Comparison of ENCODE assay signal across 8 cellular contexts in genomic region chr17:9644910-9645751, GRCh38. TPM values are rescaled to one million over a fixed set of nuclear protein-coding genes. Genes with fewer than 3 reads are reported as not detected.
DNase-seq lines count a peak whose midpoint lies in the region; ATAC-seq and TF ChIP-seq lines count a peak whose summit lies in the region.

TSS of gene USP43 (plus strand) at chr17:9645517. CDS start at chr17:9645633, 116 bp downstream.

- H3K4me3 ChIP-seq in right cardiac atrium (ENCODE audit: low read length) (peak within 1 kb of the TSS; percentile 59), sigmoid colon (peak within 1 kb of the TSS; percentile 22 to 56 (median 45))

- TF ChIP-seq POLR2A in sigmoid colon (IDR thresholded peaks at IDR 0.05) = no peak

- H3K27ac ChIP-seq in right cardiac atrium (ENCODE audit: low read length) (no peak within 1 kb of the TSS), sigmoid colon (peak within 1 kb of the TSS in 2 of 4 donors; percentile 8 to 25)

- H3K27me3 ChIP-seq in right cardiac atrium (ENCODE audit: control insufficient read depth, insufficient read depth) = no peaks in the 10 kb centered on the region
- H3K27me3 ChIP-seq in sigmoid colon = peaks cover 16 to 54% (median 22%) of the 10 kb centered on the region in 3 donors

- H3K36me3 ChIP-seq in sigmoid colon = no peaks in the 10 kb centered on the region

- intact Hi-C loops in right cardiac atrium (cut with DNase I) = no loop called here
- intact Hi-C loops in sigmoid colon (cut with DNase I) = no loop called here

- ATAC-seq in right cardiac atrium (peak; percentile 62 to 68), HG02970 (IDR thresholded peaks at IDR 0.05; ENCODE audit: low FRiP score, unreplicated experiment) (no peak)

- H3K9me3 ChIP-seq in right cardiac atrium (ENCODE audit: control insufficient read depth, low read length) = no peaks in the 10 kb centered on the region
- H3K9me3 ChIP-seq in sigmoid colon = no peaks in the 10 kb centered on the region

- no peak for TF ChIP-seq EP300 in sigmoid colon (IDR thresholded peaks at IDR 0.05)

- DNase-seq in activated effector memory CD4-positive, alpha-beta T cell treated with anti-CD3 and anti-CD28 coated beads, Interleukin-2, amount 50 U/mL, for 16 hours = peak; percentile 67
- DNase-seq in activated effector memory CD4-positive, alpha-beta T cell treated with Interleukin-2 at 50 U/mL for 16 hours = no peak
- DNase-seq in NCI-H226 (peak; percentile 59), right cardiac atrium (peak in 2 of 3 donors; percentile 40 to 49), sigmoid colon (no peak), cerebellum (ENCODE audit: low spot score) (no peak)
- DNase-seq in activated naive CD4-positive, alpha-beta T cell treated with anti-CD3 and anti-CD28 coated beads, Interleukin-2, amount 50 U/mL, for 16 hours = peak; percentile 17

- no peaks in the 10 kb centered on the region for H3K4me1 ChIP-seq in right cardiac atrium (ENCODE audit: control insufficient read depth, insufficient read depth, low read length)
- peaks cover 0 to 19% (median 18%) of the 10 kb centered on the region in 4 donors for H3K4me1 ChIP-seq in sigmoid colon

- TF ChIP-seq CTCF in sigmoid colon (IDR thresholded peaks at IDR 0.05) = no peak

- WGBS in right cardiac atrium = under 1% methylated on average over 72 of the region's 72 CpGs
- 0 to 1% methylated on average over 72 of the region's 72 CpGs for WGBS in sigmoid colon, 2 donors

RNA-seq across cellular contexts. Expression of gene USP43, which starts in this region (rescaled TPM):
- total RNA-seq in right cardiac atrium (under 1 TPM in 3 of 4 donors, not detected in 1; 0.06 to 0.11 (median 0.06) TPM), sigmoid colon (under 1 TPM in 2 of 4 donors, not detected in 2; under 0.01 to 0.16 TPM), cerebellum (5.5 TPM)
- polyA plus RNA-seq in right cardiac atrium (0.07 TPM), sigmoid colon (1 to 10 TPM; 4.2 to 6.9 (median 4.2) TPM)

Comparison
In these comparisons a context has a peak if more than half of its experiments do, and no peak if none do; other contexts are left out.
1. DNase-seq: peak in activated effector memory CD4-positive, alpha-beta T cell treated with anti-CD3 and anti-CD28 coated beads, Interleukin-2, amount 50 U/mL, for 16 hours (single experiment), NCI-H226 (single experiment) and activated naive CD4-positive, alpha-beta T cell treated with anti-CD3 and anti-CD28 coated beads, Interleukin-2, amount 50 U/mL, for 16 hours (single experiment); none in activated effector memory CD4-positive, alpha-beta T cell treated with Interleukin-2 at 50 U/mL for 16 hours (single experiment), sigmoid colon (single experiment) and cerebellum (single experiment).
2. Peak in DNase-seq, ATAC-seq and H3K4me3 ChIP-seq in right cardiac atrium; RNA of the gene not detected or under 1 TPM.